ENCODE assay signal across 8 cellular contexts in genomic region chr18:11981633-11982366, GRCh38. TPM values are rescaled to one million over a fixed set of nuclear protein-coding genes. Genes with fewer than 3 reads are reported as not detected.
DNase-seq lines count a peak whose midpoint lies in the region; ATAC-seq and TF ChIP-seq lines count a peak whose summit lies in the region.

No MANE protein-coding gene starts in this region.

- TF ChIP-seq CTCF in thoracic aorta (IDR thresholded peaks at IDR 0.05), result no peak

- H3K4me3 Mint-ChIP-seq in T-helper 17 cell, result peak overlapping the region; percentile 90

- H3K4me1 ChIP-seq in effector memory CD4-positive, alpha-beta T cell (ENCODE audit: control insufficient read depth, insufficient read depth, low read length, poor library complexity, severe bottlenecking), result peaks cover 6% of the 10 kb centered on the region
- H3K4me1 ChIP-seq in mesodermal cell (ENCODE audit: control insufficient read depth, insufficient read depth, low read length, poor library complexity, severe bottlenecking) (peaks cover 5% of the 10 kb centered on the region), thoracic aorta (ENCODE audit: control insufficient read depth in 1 of 2, low read depth in 2 of 2) (peaks cover 3 to 21% of the 10 kb centered on the region in 2 donors)

- H3K4me3 ChIP-seq in effector memory CD4-positive, alpha-beta T cell (ENCODE audit: insufficient read depth, low read depth, low read length, poor library complexity, severe bottlenecking), result peak overlapping the region; percentile 71
- H3K4me3 ChIP-seq in mesodermal cell (ENCODE audit: extremely low read depth, insufficient read depth, low read length, poor library complexity, severe bottlenecking) (peak overlapping the region; percentile 71), thoracic aorta (peak overlapping the region; percentile 79)

- DNase-seq in COLO668 (lab: John Stamatoyannopoulos, UW; ENCODE audit: unreplicated experiment) (peak; percentile 91), T-helper 17 cell (peak in 1 of 3 donors; percentile 8), thoracic aorta (ENCODE audit: low spot score) (no peak), NCI-H1048 (lab: John Stamatoyannopoulos, UW) (no peak)
- no peak for DNase-seq in effector memory CD4-positive, alpha-beta T cell

- H3K36me3 ChIP-seq in effector memory CD4-positive, alpha-beta T cell (ENCODE audit: control insufficient read depth, insufficient read depth, low read length), result no peaks in the 10 kb centered on the region
- peaks cover 4% of the 10 kb centered on the region for H3K36me3 ChIP-seq in mesodermal cell (ENCODE audit: control insufficient read depth, insufficient read depth, low read length)
- H3K36me3 ChIP-seq in thoracic aorta, result no peaks in the 10 kb centered on the region

- H3K4me1 Mint-ChIP-seq in T-helper 17 cell, result peaks cover 9% of the 10 kb centered on the region

- H3K27me3 ChIP-seq in effector memory CD4-positive, alpha-beta T cell (replicated peaks; ENCODE audit: control insufficient read depth, insufficient read depth, low read length, poor library complexity, severe bottlenecking), result no peaks in the 10 kb centered on the region
- no peaks in the 10 kb centered on the region for H3K27me3 ChIP-seq in thoracic aorta (replicated peaks; ENCODE audit: insufficient read depth)

- H3K27me3 Mint-ChIP-seq in T-helper 17 cell, result no peaks in the 10 kb centered on the region

- H3K27ac Mint-ChIP-seq in T-helper 17 cell, result no peak overlapping the region

- no peaks in the 10 kb centered on the region for H3K36me3 Mint-ChIP-seq in T-helper 17 cell (ENCODE audit: low read depth)

- WGBS in mesodermal cell (ENCODE audit: insufficient coverage in 2 of 2), 2 experiments, result 0 to 1% methylated on average over 33 to 38 of the region's 62 CpGs

- ATAC-seq in GM19467 (IDR thresholded peaks at IDR 0.05; ENCODE audit: unreplicated experiment) (peak; percentile 20), HG03558 (IDR thresholded peaks at IDR 0.05; ENCODE audit: extremely low read depth, unreplicated experiment) (peak; percentile 3), T-helper 17 cell (no peak), thoracic aorta (ENCODE audit: insufficient number of reproducible peaks, low FRiP score, low read depth) (peak; percentile 16)

- H3K9me3 ChIP-seq in T-helper 17 cell (ENCODE audit: control insufficient read depth, low read length, poor library complexity, severe bottlenecking), result no peaks in the 10 kb centered on the region
- H3K9me3 ChIP-seq in effector memory CD4-positive, alpha-beta T cell (ENCODE audit: control insufficient read depth, low read length), result no peaks in the 10 kb centered on the region
- H3K9me3 ChIP-seq in mesodermal cell (ENCODE audit: control insufficient read depth, low read length), result no peaks in the 10 kb centered on the region
- no peaks in the 10 kb centered on the region for H3K9me3 ChIP-seq in thoracic aorta

- peak overlapping the region; percentile 22 for H3K27ac ChIP-seq in effector memory CD4-positive, alpha-beta T cell (ENCODE audit: insufficient read depth, low read length, poor library complexity, severe bottlenecking)
- peak overlapping the region; percentile 71 for H3K27ac ChIP-seq in mesodermal cell (ENCODE audit: low read depth, low read length, severe bottlenecking)
- H3K27ac ChIP-seq in thoracic aorta, result peak overlapping the region; percentile 68 to 78

RNA-seq across cellular contexts. Expression of gene IMPA2, which starts 0.5 kb away (rescaled TPM):
- 1 to 10 TPM; 4.3 to 5.8 TPM for total RNA-seq in T-helper 17 cell
- 38.0 TPM for polyA plus RNA-seq in mesodermal cell (2013, experiment 1 of 2)
- polyA plus RNA-seq in mesodermal cell (2013, experiment 2 of 2), result 36.4 TPM
- total RNA-seq in thoracic aorta, result 10 to 100 TPM in 1 of 2 donors, 1 to 10 TPM in 1; 8.4 to 26.6 TPM

Comparison
In these comparisons a context has a peak if more than half of its experiments do, and no peak if none do; other contexts are left out.
1. H3K27ac ChIP-seq: peak in every context shown above with its lines; median percentile 73 in thoracic aorta; 71 in mesodermal cell; 22 in effector memory CD4-positive, alpha-beta T cell.